ENCODE assay signal across 18 cellular contexts in the genomic region with DNA sequence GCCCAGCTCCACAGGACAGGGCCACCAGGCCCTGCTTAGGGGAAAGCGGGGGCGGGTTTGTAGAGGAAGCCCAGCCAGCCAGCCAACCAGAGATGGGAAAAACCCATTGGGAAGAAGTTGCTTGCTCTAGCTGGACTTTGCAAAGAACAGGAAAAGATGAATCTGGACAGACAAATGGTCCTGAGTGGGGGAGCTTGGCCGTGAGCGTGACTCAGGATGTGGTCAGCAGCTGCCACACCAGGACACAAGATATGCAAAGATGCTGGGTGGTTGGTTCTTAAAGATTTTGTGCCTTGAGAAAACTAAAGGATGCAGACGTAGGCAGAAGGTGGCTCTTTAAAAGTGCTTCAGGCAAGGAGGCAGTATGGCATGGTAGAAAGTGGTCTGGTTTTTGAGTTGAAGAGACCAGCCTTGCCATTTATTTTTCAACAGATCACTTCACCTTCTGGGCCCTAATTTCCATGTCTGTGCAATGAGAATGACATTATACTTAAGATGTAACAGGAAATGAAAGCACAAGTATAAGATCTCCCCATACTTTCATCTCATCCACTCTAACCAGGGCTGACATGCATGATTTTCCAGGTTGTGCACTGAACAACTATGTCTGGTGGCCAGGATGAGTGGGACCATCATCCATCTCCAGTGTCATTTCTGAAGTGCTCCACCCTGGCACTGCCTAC. TPM values are rescaled to one million over a fixed set of nuclear protein-coding genes. Genes with fewer than 3 reads are reported as not detected.
A peak's percentile ranks its signal among the peaks of the same experiment; 100 is the strongest.
DNase-seq lines count a peak whose midpoint lies in the region; ATAC-seq lines count a peak whose summit lies in the region.
"Had no signal": no experiment of that assay in that cellular context is flagged by ENCODE, and none has a peak within 500 bp of the region (broad histone marks: within the 10 kb centered on the region; RNA-seq: fewer than 3 reads in every experiment).

No MANE protein-coding gene starts in this region.

- no peak overlapping the region for H3K9ac ChIP-seq in Karpas-422 (ENCODE audit: low read length)

- ATAC-seq in HG02973 (IDR thresholded peaks at IDR 0.05; ENCODE audit: unreplicated experiment) = no peak
- ATAC-seq: heart right ventricle; Panc1; stimulated activated effector memory CD8-positive, alpha-beta T cell treated with anti-CD3 and anti-CD28 coated beads, Interleukin-12 subunit alpha, Interleukin-12 subunit beta, amount 100 ng/mL, for 72 hours had no signal

- no peak overlapping the region for H3K4me3 Mint-ChIP-seq in activated T-helper 1 cell treated with anti-CD3 and anti-CD28 coated beads, Interleukin-12 subunit alpha, Interleukin-12 subunit beta, Interleukin-2, Interleukin-4 antibody, amounts not matched to agents 30 ng/mL and 10 ng/mL and 1 ng/mL, durations not matched to agents 14 hours and 24 hours and 36 hours
- H3K4me3 Mint-ChIP-seq: nephron; stimulated activated effector memory CD8-positive, alpha-beta T cell treated with anti-CD3 and anti-CD28 coated beads, Interleukin-12 subunit alpha, Interleukin-12 subunit beta, amount 100 ng/mL, for 72 hours had no signal

- H3K4me3 ChIP-seq in Karpas-422 (ENCODE audit: low read length) = 0 out of 2 replicates have a peak overlapping the region, but pooled peaks have one; percentile 10
- H3K4me3 ChIP-seq: heart right ventricle had no signal

- no peak overlapping the region for H3K27ac Mint-ChIP-seq in activated T-helper 1 cell treated with anti-CD3 and anti-CD28 coated beads, Interleukin-12 subunit alpha, Interleukin-12 subunit beta, Interleukin-2, Interleukin-4 antibody, amounts not matched to agents 30 ng/mL and 10 ng/mL and 1 ng/mL, durations not matched to agents 14 hours and 24 hours and 36 hours
- H3K27ac Mint-ChIP-seq: nephron; stimulated activated effector memory CD8-positive, alpha-beta T cell treated with anti-CD3 and anti-CD28 coated beads, Interleukin-12 subunit alpha, Interleukin-12 subunit beta, amount 100 ng/mL, for 72 hours had no signal

- H3K36me3 ChIP-seq in Karpas-422 (ENCODE audit: insufficient read depth, low read length) = no peaks in the 10 kb centered on the region
- H3K36me3 ChIP-seq: BE2C, heart right ventricle had no signal

- H3K27me3 Mint-ChIP-seq in activated T-helper 1 cell treated with anti-CD3 and anti-CD28 coated beads, Interleukin-12 subunit alpha, Interleukin-12 subunit beta, Interleukin-2, Interleukin-4 antibody, amounts not matched to agents 30 ng/mL and 10 ng/mL and 1 ng/mL, durations not matched to agents 14 hours and 24 hours and 36 hours (ENCODE audit: insufficient read depth) = peaks cover 29% of the 10 kb centered on the region

- no peak overlapping the region for H3K27ac ChIP-seq in Karpas-422 (ENCODE audit: low read length)
- no peak overlapping the region for H3K27ac ChIP-seq in caudate nucleus (ENCODE audit: low read depth, low read length)
- H3K27ac ChIP-seq: heart right ventricle had no signal

- H3K4me2 ChIP-seq in Karpas-422 (ENCODE audit: low read depth, low read length, poor library complexity, severe bottlenecking) = peak overlapping the region; percentile 23

- H3K4me1 Mint-ChIP-seq in activated T-helper 1 cell treated with anti-CD3 and anti-CD28 coated beads, Interleukin-12 subunit alpha, Interleukin-12 subunit beta, Interleukin-2, Interleukin-4 antibody, amounts not matched to agents 30 ng/mL and 10 ng/mL and 1 ng/mL, durations not matched to agents 14 hours and 24 hours and 36 hours (ENCODE audit: low read depth) = peaks cover 10% of the 10 kb centered on the region
- H3K4me1 Mint-ChIP-seq: nephron had no signal

- H3K9me3 Mint-ChIP-seq in activated T-helper 1 cell treated with anti-CD3 and anti-CD28 coated beads, Interleukin-12 subunit alpha, Interleukin-12 subunit beta, Interleukin-2, Interleukin-4 antibody, amounts not matched to agents 30 ng/mL and 10 ng/mL and 1 ng/mL, durations not matched to agents 14 hours and 24 hours and 36 hours = no peaks in the 10 kb centered on the region
- H3K9me3 Mint-ChIP-seq: nephron; stimulated activated effector memory CD8-positive, alpha-beta T cell treated with anti-CD3 and anti-CD28 coated beads, Interleukin-12 subunit alpha, Interleukin-12 subunit beta, amount 100 ng/mL, for 72 hours had no signal

- peak; percentile 17 for DNase-seq in Daoy (ENCODE audit: low read depth)
- peak; percentile 62 for DNase-seq in Karpas-422
- peak; percentile 33 for DNase-seq in astrocyte of the hippocampus (ENCODE audit: low read depth, low spot score)
- peak; percentile 56 for DNase-seq in kidney tubule cell (ENCODE audit: low spot score)
- no peak for DNase-seq in caudate nucleus (lab: John Stamatoyannopoulos, UW)
- DNase-seq in NCI-H1105 treated with DMSO at 0.1 percent for 48 hours (lab: John Stamatoyannopoulos, UW) = no peak
- no peak for DNase-seq in activated T-helper 1 cell treated with anti-CD3 and anti-CD28 coated beads, Interleukin-12 subunit alpha, Interleukin-12 subunit beta, Interleukin-2, Interleukin-4 antibody, amounts not matched to agents 30 ng/mL and 10 ng/mL and 1 ng/mL, durations not matched to agents 14 hours and 24 hours and 36 hours (ENCODE audit: low spot score)
- DNase-seq: activated CD4-positive, alpha-beta T cell treated with anti-CD3 and anti-CD28 coated beads, Interleukin-2, amount 50 U/mL, for 48 hours; activated effector memory CD4-positive, alpha-beta T cell treated with anti-CD3 and anti-CD28 coated beads, Interleukin-2, amount 50 U/mL, for 16 hours; BE2C; DMS79; heart right ventricle; stimulated activated CD4-positive, alpha-beta T cell treated with anti-CD3 and anti-CD28 coated beads, Interleukin-4, amount 100 ng/mL, for 24 hours had no signal

- H3K36me3 Mint-ChIP-seq in activated T-helper 1 cell treated with anti-CD3 and anti-CD28 coated beads, Interleukin-12 subunit alpha, Interleukin-12 subunit beta, Interleukin-2, Interleukin-4 antibody, amounts not matched to agents 30 ng/mL and 10 ng/mL and 1 ng/mL, durations not matched to agents 14 hours and 24 hours and 36 hours (ENCODE audit: low read depth) = peaks cover 2% of the 10 kb centered on the region
- H3K36me3 Mint-ChIP-seq: stimulated activated effector memory CD8-positive, alpha-beta T cell treated with anti-CD3 and anti-CD28 coated beads, Interleukin-12 subunit alpha, Interleukin-12 subunit beta, amount 100 ng/mL, for 72 hours had no signal

- H4K20me1 ChIP-seq in Karpas-422 (ENCODE audit: insufficient read depth, low read depth, low read length) = no peaks in the 10 kb centered on the region

- no peaks in the 10 kb centered on the region for H3K79me2 ChIP-seq in Karpas-422 (ENCODE audit: low read length)

- no peaks in the 10 kb centered on the region for H3K27me3 ChIP-seq in Karpas-422 (ENCODE audit: low read length)
- H3K27me3 ChIP-seq: BE2C had no signal

- no peaks in the 10 kb centered on the region for H3K9me3 ChIP-seq in Karpas-422 (ENCODE audit: low read length)
- H3K9me3 ChIP-seq: BE2C, heart right ventricle had no signal

- H2AFZ ChIP-seq in Karpas-422 (ENCODE audit: low read length) = peak overlapping the region; percentile 57; the same call in 1 of the 2 replicates

- intact Hi-C loops in activated T-helper 1 cell treated with anti-CD3 and anti-CD28 coated beads, Interleukin-12 subunit alpha, Interleukin-12 subunit beta, Interleukin-2, Interleukin-4 antibody, amounts not matched to agents 30 ng/mL and 10 ng/mL and 1 ng/mL, durations not matched to agents 14 hours and 24 hours and 36 hours (cut with micrococcal nuclease) = loop anchor here (10.0 kb wide), 1 partner anchor 328 kb away; no protein-coding TSS in a partner anchor

- H3K9me2 ChIP-seq in Karpas-422 (replicated peaks; ENCODE audit: insufficient read depth, low read length) = no peaks in the 10 kb centered on the region

- peaks cover 24% of the 10 kb centered on the region for H3K4me1 ChIP-seq in Karpas-422 (ENCODE audit: low read length)
- H3K4me1 ChIP-seq: BE2C had no signal

RNA-seq across cellular contexts. Expression of gene HEATR6, which starts 27.8 kb away (rescaled TPM):
- 7.9 and 8.2 TPM in 2 replicates for total RNA-seq in Daoy (2014; rRNA removed; shearing (Covaris generic))
- 12.3 and 12.7 TPM in 2 replicates for total RNA-seq in Karpas-422 (2014; rRNA removed; shearing (Covaris generic); ENCODE audit: low replicate concordance)
- total RNA-seq in activated T-helper 1 cell treated with anti-CD3 and anti-CD28 coated beads, Interleukin-12 subunit alpha, Interleukin-12 subunit beta, Interleukin-2, Interleukin-4 antibody, amounts not matched to agents 30 ng/mL and 10 ng/mL and 1 ng/mL, durations not matched to agents 14 hours and 24 hours and 36 hours = 36.5 and 36.9 TPM in 2 replicates

RNA-seq across cellular contexts. Expression of gene CA4, which starts 43.3 kb away (rescaled TPM):
- not detected in 2 replicates for total RNA-seq in Daoy (2014; rRNA removed; shearing (Covaris generic))
- not detected in 2 replicates for total RNA-seq in Karpas-422 (2014; rRNA removed; shearing (Covaris generic); ENCODE audit: low replicate concordance)
- not detected in 2 replicates for total RNA-seq in activated T-helper 1 cell treated with anti-CD3 and anti-CD28 coated beads, Interleukin-12 subunit alpha, Interleukin-12 subunit beta, Interleukin-2, Interleukin-4 antibody, amounts not matched to agents 30 ng/mL and 10 ng/mL and 1 ng/mL, durations not matched to agents 14 hours and 24 hours and 36 hours
- total RNA-seq: T-helper 1 cell treated with Interleukin-12 subunit alpha and Interleukin-12 subunit beta and Interleukin-4 antibody, amounts not matched to agents 30 ng/mL and 1 ng/mL, for 36 hours had no signal

Comparison
In these comparisons a context has a peak if more than half of its experiments do, and no peak if none do; other contexts are left out.
1. DNase-seq: peak in Daoy (single experiment), Karpas-422 (single experiment), astrocyte of the hippocampus (single experiment) and kidney tubule cell (single experiment); none in caudate nucleus (0 of 61), NCI-H1105 treated with DMSO at 0.1 percent for 48 hours (single experiment) and activated T-helper 1 cell treated with anti-CD3 and anti-CD28 coated beads, Interleukin-12 subunit alpha, Interleukin-12 subunit beta, Interleukin-2, Interleukin-4 antibody, amounts not matched to agents 30 ng/mL and 10 ng/mL and 1 ng/mL, durations not matched to agents 14 hours and 24 hours and 36 hours (single experiment).